In genomic region chr11:67356867-67357561, GRCh38 we compare ENCODE assay signal across 8 cellular contexts. TPM values are rescaled to one million over a fixed set of nuclear protein-coding genes. Genes with fewer than 3 reads are reported as not detected.
A peak's percentile ranks its signal among the peaks of the same experiment; 100 is the strongest.
DNase-seq lines count a peak whose midpoint lies in the region; ATAC-seq, FAIRE-seq and TF ChIP-seq lines count a peak whose summit lies in the region.

No MANE protein-coding gene starts in this region.

- H2AFZ ChIP-seq in neural progenitor cell (replicated peaks): no peak overlapping the region

- H4K20me1 ChIP-seq in neural progenitor cell (ENCODE audit: low read depth): no peaks in the 10 kb centered on the region

- H3K27ac ChIP-seq in neural progenitor cell (no peak overlapping the region), tibial nerve (peak overlapping the region; percentile 94 to 99 (median 98))

- H3K27me3 Mint-ChIP-seq in IgD-negative memory B cell (no peaks in the 10 kb centered on the region), neural progenitor cell (ENCODE audit: insufficient read depth, low read depth) (peaks cover 6% of the 10 kb centered on the region)
- no peaks in the 10 kb centered on the region for H3K27me3 Mint-ChIP-seq in activated T-helper 17 cell treated with anti-CD3 and anti-CD28 coated beads, Interleukin-2, amount 50 U/mL, for 72 hours

- H3K36me3 Mint-ChIP-seq in IgD-negative memory B cell (no peaks in the 10 kb centered on the region), neural progenitor cell (peaks cover 2% of the 10 kb centered on the region)
- peaks cover 9% of the 10 kb centered on the region for H3K36me3 Mint-ChIP-seq in activated T-helper 17 cell treated with anti-CD3 and anti-CD28 coated beads, Interleukin-2, amount 50 U/mL, for 72 hours (ENCODE audit: low read depth)

- H3K9me3 ChIP-seq in neural progenitor cell (ENCODE audit: low read depth) (no peaks in the 10 kb centered on the region), tibial nerve (no peaks in the 10 kb centered on the region)

- H3K4me2 ChIP-seq in neural progenitor cell: peak overlapping the region; percentile 60

- H3K36me3 ChIP-seq in neural progenitor cell (no peaks in the 10 kb centered on the region), tibial nerve (no peaks in the 10 kb centered on the region)

- H3K27me3 ChIP-seq in neural progenitor cell (no peaks in the 10 kb centered on the region), tibial nerve (no peaks in the 10 kb centered on the region)

- TF ChIP-seq CTCF in fibroblast of the aortic adventitia (IDR thresholded peaks at IDR 0.05; ENCODE audit: insufficient read depth, low read length): peak; percentile 99
- TF ChIP-seq CTCF in neural progenitor cell (IDR thresholded peaks at IDR 0.05): peak; percentile 96
- TF ChIP-seq CTCF in tibial nerve (IDR thresholded peaks at IDR 0.05): peak; percentile 91 to 96 (median 92)

- DNase-seq in DMS 273 (lab: John Stamatoyannopoulos, UW; ENCODE audit: unreplicated experiment): peak; percentile 80
- peak; percentile 81 for DNase-seq in RCC 7860 (ENCODE audit: low spot score)
- DNase-seq in fibroblast of the aortic adventitia (ENCODE audit: low read depth): peak; percentile 81
- peak; percentile 90 for DNase-seq in neural progenitor cell (ENCODE audit: low spot score)
- no peak for DNase-seq in tibial nerve (ENCODE audit: low spot score in 2 of 2)

- WGBS in tibial nerve, 2 donors: 7 to 11% methylated on average over 3 of the region's 3 CpGs

- ATAC-seq in activated T-helper 17 cell treated with anti-CD3 and anti-CD28 coated beads, Interleukin-2, amount 50 U/mL, for 72 hours (replicated peaks): peak; percentile 8
- ATAC-seq in HG03521 (IDR thresholded peaks at IDR 0.05; ENCODE audit: unreplicated experiment): no peak

- peaks cover 21% of the 10 kb centered on the region for H3F3A ChIP-seq in neural progenitor cell (ENCODE audit: low read depth)

- peak in 1 of 2 donors; percentile 86 for TF ChIP-seq EP300 in tibial nerve (IDR thresholded peaks at IDR 0.05)

- no peak overlapping the region for H3K4me3 ChIP-seq in fibroblast of the aortic adventitia (ENCODE audit: low read depth, low read length)
- H3K4me3 ChIP-seq in neural progenitor cell: no peak overlapping the region
- H3K4me3 ChIP-seq in tibial nerve: no peak overlapping the region

- FAIRE-seq in RCC 7860 (lab: Jason Lieb, UNC): no peak

- H3K4me3 Mint-ChIP-seq in IgD-negative memory B cell (peak overlapping the region; percentile 1 to 94 (median 54)), neural progenitor cell (no peak overlapping the region)
- peak overlapping the region; percentile 63 for H3K4me3 Mint-ChIP-seq in activated T-helper 17 cell treated with anti-CD3 and anti-CD28 coated beads, Interleukin-2, amount 50 U/mL, for 72 hours

- H3K9me3 Mint-ChIP-seq in IgD-negative memory B cell (no peaks in the 10 kb centered on the region), neural progenitor cell (peaks cover 2% of the 10 kb centered on the region)
- no peaks in the 10 kb centered on the region for H3K9me3 Mint-ChIP-seq in activated T-helper 17 cell treated with anti-CD3 and anti-CD28 coated beads, Interleukin-2, amount 50 U/mL, for 72 hours

- no peaks in the 10 kb centered on the region for H3K79me2 ChIP-seq in neural progenitor cell (ENCODE audit: low read depth)

- peaks cover 38% of the 10 kb centered on the region for H3K4me1 ChIP-seq in neural progenitor cell
- peaks cover 4 to 72% (median 64%) of the 10 kb centered on the region in 4 donors for H3K4me1 ChIP-seq in tibial nerve

- H3K4me1 Mint-ChIP-seq in IgD-negative memory B cell (peaks cover 21 to 48% (median 41%) of the 10 kb centered on the region in 3 donors), neural progenitor cell (peaks cover 34% of the 10 kb centered on the region)
- peaks cover 18% of the 10 kb centered on the region for H3K4me1 Mint-ChIP-seq in activated T-helper 17 cell treated with anti-CD3 and anti-CD28 coated beads, Interleukin-2, amount 50 U/mL, for 72 hours

- no peak overlapping the region for H3K9ac ChIP-seq in neural progenitor cell

- peak; percentile 18 to 26 for TF ChIP-seq POLR2A in tibial nerve (IDR thresholded peaks at IDR 0.05)

- peak overlapping the region; percentile 15 to 47 (median 29) for H3K27ac Mint-ChIP-seq in IgD-negative memory B cell
- H3K27ac Mint-ChIP-seq in activated T-helper 17 cell treated with anti-CD3 and anti-CD28 coated beads, Interleukin-2, amount 50 U/mL, for 72 hours: peak overlapping the region; percentile 92
- peak overlapping the region; percentile 26 for H3K27ac Mint-ChIP-seq in neural progenitor cell

RNA-seq across cellular contexts. Expression of gene POLD4, which starts 3.7 kb away (rescaled TPM):
- polyA plus RNA-seq in IgD-negative memory B cell: 384 TPM
- total RNA-seq in activated T-helper 17 cell treated with anti-CD3 and anti-CD28 coated beads, Interleukin-2, amount 50 U/mL, for 72 hours: 10 to 100 TPM; 32.4 to 60.2 TPM
- total RNA-seq in fibroblast of the aortic adventitia (ENCODE audit: low replicate concordance) (53.5 and 101 TPM in 2 replicates), neural progenitor cell (ENCODE audit: low replicate concordance) (1.1 and 17.8 TPM in 2 replicates), tibial nerve (100 to 1,000 TPM in 1 of 4 donors, 10 to 100 TPM in 3; 70.8 to 154 (median 88.5) TPM)

RNA-seq across cellular contexts. Expression of gene CLCF1, which starts 16.4 kb away (rescaled TPM):
- polyA plus RNA-seq in IgD-negative memory B cell: 5.1 TPM
- 1 to 10 TPM in 1 of 2 donors, under 1 TPM in 1; 0.22 to 1.1 TPM for total RNA-seq in activated T-helper 17 cell treated with anti-CD3 and anti-CD28 coated beads, Interleukin-2, amount 50 U/mL, for 72 hours
- total RNA-seq in fibroblast of the aortic adventitia (ENCODE audit: low replicate concordance) (1.5 and 9.4 TPM in 2 replicates), neural progenitor cell (ENCODE audit: low replicate concordance) (2.0 and 3.7 TPM in 2 replicates), tibial nerve (10 to 100 TPM in 1 of 4 donors, 1 to 10 TPM in 3; 3.7 to 23.1 (median 5.9) TPM)

RNA-seq across cellular contexts. Expression of gene RAD9A, which starts 34.8 kb away (rescaled TPM):
- polyA plus RNA-seq in IgD-negative memory B cell: 12.0 TPM
- 10 to 100 TPM; 32.0 to 37.5 TPM for total RNA-seq in activated T-helper 17 cell treated with anti-CD3 and anti-CD28 coated beads, Interleukin-2, amount 50 U/mL, for 72 hours
- total RNA-seq in fibroblast of the aortic adventitia (ENCODE audit: low replicate concordance): 4.7 and 11.2 TPM in 2 replicates
- total RNA-seq in neural progenitor cell (ENCODE audit: low replicate concordance): 10.4 and 37.5 TPM in 2 replicates
- 10 to 100 TPM; 22.7 to 39.0 (median 36.4) TPM for total RNA-seq in tibial nerve

RNA-seq across cellular contexts. Expression of gene PPP1CA, which starts 44.6 kb away (rescaled TPM):
- polyA plus RNA-seq in IgD-negative memory B cell: 546 TPM
- total RNA-seq in activated T-helper 17 cell treated with anti-CD3 and anti-CD28 coated beads, Interleukin-2, amount 50 U/mL, for 72 hours: 100 to 1,000 TPM; 220 to 322 TPM
- total RNA-seq in fibroblast of the aortic adventitia (ENCODE audit: low replicate concordance) (97.6 and 129 TPM in 2 replicates), neural progenitor cell (ENCODE audit: low replicate concordance) (102 and 189 TPM in 2 replicates), tibial nerve (10 to 100 TPM; 50.6 to 97.8 (median 72.7) TPM)

RNA-seq across cellular contexts. Expression of gene TBC1D10C, which starts 46.9 kb away (rescaled TPM):
- polyA plus RNA-seq in IgD-negative memory B cell: 341 TPM
- 100 to 1,000 TPM; 155 to 197 TPM for total RNA-seq in activated T-helper 17 cell treated with anti-CD3 and anti-CD28 coated beads, Interleukin-2, amount 50 U/mL, for 72 hours
- not detected in 2 replicates for total RNA-seq in fibroblast of the aortic adventitia (ENCODE audit: low replicate concordance)
- 0.15 and 1.1 TPM in 2 replicates for total RNA-seq in neural progenitor cell (ENCODE audit: low replicate concordance)
- 1 to 10 TPM; 1.5 to 4.5 (median 2.2) TPM for total RNA-seq in tibial nerve

Comparison
In these comparisons a context has a peak if more than half of its experiments do, and no peak if none do; other contexts are left out.
1. DNase-seq: peak in DMS 273 (single experiment), RCC 7860 (single experiment), fibroblast of the aortic adventitia (single experiment) and neural progenitor cell (single experiment); none in tibial nerve (0 of 2).
2. H3K27ac Mint-ChIP-seq: peak in every context shown above with its lines; median percentile 92 in activated T-helper 17 cell treated with anti-CD3 and anti-CD28 coated beads, Interleukin-2, amount 50 U/mL, for 72 hours; 29 in IgD-negative memory B cell; 26 in neural progenitor cell.
3. Peak in every context shown above with its lines, with median percentiles within 50 percentile points of each other: CTCF ChIP-seq.